ENCODE assay signal across 20 cellular contexts in the genomic region with DNA sequence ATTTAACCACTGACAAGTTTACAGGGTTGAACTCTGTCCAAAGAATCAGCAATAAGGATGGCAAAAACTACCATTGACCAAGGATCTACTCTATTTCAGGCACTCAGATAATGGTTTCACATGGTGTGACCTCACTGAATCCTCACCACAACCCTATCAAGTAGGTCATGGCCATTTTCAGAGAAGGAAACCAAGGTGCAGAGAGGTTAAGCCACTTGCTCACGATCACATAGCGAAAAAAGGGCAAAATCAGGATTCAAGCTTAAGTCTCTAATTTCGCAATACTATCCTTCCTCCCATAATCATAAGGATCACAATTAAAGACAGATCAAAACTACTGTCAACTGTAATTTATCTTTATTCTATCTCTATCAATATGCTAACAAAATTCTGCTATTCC.
A peak's percentile ranks its signal among the peaks of the same experiment; 100 is the strongest.
DNase-seq lines count a peak whose midpoint lies in the region; ATAC-seq lines count a peak whose summit lies in the region.
"Had no signal": no experiment of that assay in that cellular context is flagged by ENCODE, and none has a peak within 500 bp of the region (broad histone marks: within the 10 kb centered on the region; RNA-seq: fewer than 3 reads in every experiment).

No MANE protein-coding gene starts in this region.

- peaks cover 67% of the 10 kb centered on the region for H3K9me3 ChIP-seq in BLaER1
- H3K9me3 ChIP-seq in KOPT-K1 (ENCODE audit: insufficient read depth, low read length, poor library complexity, severe bottlenecking), result peaks cover 42% of the 10 kb centered on the region
- H3K9me3 ChIP-seq: BE2C had no signal

- peaks cover 10% of the 10 kb centered on the region for H3K36me3 Mint-ChIP-seq in T-helper 1 cell treated with Interleukin-12 subunit alpha and Interleukin-12 subunit beta and Interleukin-4 antibody, amounts not matched to agents 30 μg/mL and 1 μg/mL, for 36 hours (ENCODE audit: low read depth)
- H3K36me3 Mint-ChIP-seq in activated T-helper 17 cell treated with anti-CD3 and anti-CD28 coated beads, Interleukin-2, amount 50 U/mL, for 72 hours (ENCODE audit: low read depth), result no peaks in the 10 kb centered on the region
- H3K36me3 Mint-ChIP-seq: CD4-positive, CD25-positive, alpha-beta regulatory T cell had no signal

- no peaks in the 10 kb centered on the region for H3K27me3 Mint-ChIP-seq in T-helper 1 cell treated with Interleukin-12 subunit alpha and Interleukin-12 subunit beta and Interleukin-4 antibody, amounts not matched to agents 30 μg/mL and 1 μg/mL, for 36 hours (ENCODE audit: low read depth)
- H3K27me3 Mint-ChIP-seq in activated T-helper 17 cell treated with anti-CD3 and anti-CD28 coated beads, Interleukin-2, amount 50 U/mL, for 72 hours, result no peaks in the 10 kb centered on the region

- H3K9me3 Mint-ChIP-seq in T-helper 1 cell treated with Interleukin-12 subunit alpha and Interleukin-12 subunit beta and Interleukin-4 antibody, amounts not matched to agents 30 μg/mL and 1 μg/mL, for 36 hours, result peaks cover 12% of the 10 kb centered on the region
- no peaks in the 10 kb centered on the region for H3K9me3 Mint-ChIP-seq in activated T-helper 17 cell treated with anti-CD3 and anti-CD28 coated beads, Interleukin-2, amount 50 U/mL, for 72 hours

- H3K4me1 Mint-ChIP-seq in T-helper 1 cell treated with Interleukin-12 subunit alpha and Interleukin-12 subunit beta and Interleukin-4 antibody, amounts not matched to agents 30 μg/mL and 1 μg/mL, for 36 hours (ENCODE audit: low read depth), result peaks cover 31% of the 10 kb centered on the region
- peaks cover 8% of the 10 kb centered on the region for H3K4me1 Mint-ChIP-seq in activated T-helper 17 cell treated with anti-CD3 and anti-CD28 coated beads, Interleukin-2, amount 50 U/mL, for 72 hours

- peaks cover 71% of the 10 kb centered on the region for H3K4me1 ChIP-seq in BLaER1
- H3K4me1 ChIP-seq: BE2C had no signal

- H3K27me3 ChIP-seq in BLaER1, result no peaks in the 10 kb centered on the region
- H3K27me3 ChIP-seq: BE2C had no signal

- peak overlapping the region; percentile 6; the same call in 1 of the 2 replicates for H3K4me3 ChIP-seq in BLaER1
- H3K4me3 ChIP-seq: SK-N-MC had no signal

- peak overlapping the region; percentile 35 for H3K27ac Mint-ChIP-seq in T-helper 1 cell treated with Interleukin-12 subunit alpha and Interleukin-12 subunit beta and Interleukin-4 antibody, amounts not matched to agents 30 μg/mL and 1 μg/mL, for 36 hours
- no peak overlapping the region for H3K27ac Mint-ChIP-seq in activated T-helper 17 cell treated with anti-CD3 and anti-CD28 coated beads, Interleukin-2, amount 50 U/mL, for 72 hours

- peak overlapping the region; percentile 71 for H3K4me2 ChIP-seq in BLaER1

- H4K20me1 ChIP-seq in BLaER1, result no peaks in the 10 kb centered on the region

- no peak overlapping the region for H3K4me3 Mint-ChIP-seq in T-helper 1 cell treated with Interleukin-12 subunit alpha and Interleukin-12 subunit beta and Interleukin-4 antibody, amounts not matched to agents 30 μg/mL and 1 μg/mL, for 36 hours
- H3K4me3 Mint-ChIP-seq in activated T-helper 17 cell treated with anti-CD3 and anti-CD28 coated beads, Interleukin-2, amount 50 U/mL, for 72 hours, result no peak overlapping the region

- peaks cover 22% of the 10 kb centered on the region; the same call in 1 of the 2 replicates for H3K36me3 ChIP-seq in BLaER1
- H3K36me3 ChIP-seq in KOPT-K1 (ENCODE audit: insufficient read depth, low read length), result no peaks in the 10 kb centered on the region; the same call in 1 of the 2 replicates
- H3K36me3 ChIP-seq: BE2C had no signal

- ATAC-seq in activated T-helper 17 cell treated with anti-CD3 and anti-CD28 coated beads, Interleukin-2, amount 50 U/mL, for 72 hours (replicated peaks), result peak; percentile 47
- ATAC-seq in HG02973 (IDR thresholded peaks at IDR 0.05; ENCODE audit: unreplicated experiment), result no peak

- DNase-seq in T-helper 1 cell (no peak), iPS-NIHi11 (ENCODE audit: low spot score) (no peak)
- no peak for DNase-seq in stimulated activated CD4-positive, alpha-beta T cell treated with anti-CD3 and anti-CD28 coated beads, Interleukin-15, amount 100 ng/mL, for 24 hours
- DNase-seq: BE2C; CD4-positive, CD25-positive, alpha-beta regulatory T cell; DMS153; NCI-H1105; NCI-H1436 treated with DMSO at 0.1 percent for 48 hours; NCI-H187 treated with DMSO at 0.1 percent for 48 hours; NCI-H2107; NCI-H524; NCI-H774; SIG-M5 had no signal

- H3K9ac ChIP-seq in BLaER1, result no peak overlapping the region

- H3K27ac ChIP-seq in BLaER1 (peak overlapping the region; percentile 93), KOPT-K1 (ENCODE audit: low read depth, low read length, poor library complexity, severe bottlenecking) (peak overlapping the region; percentile 100)
- H3K27ac ChIP-seq: 22Rv1, SK-N-MC had no signal
